10 cellular contexts compared by ENCODE assay signal in genomic region chr10:104824378-104825006, GRCh38.
A peak's percentile ranks its signal among the peaks of the same experiment; 100 is the strongest.
DNase-seq lines count a peak whose midpoint lies in the region; ATAC-seq and TF ChIP-seq lines count a peak whose summit lies in the region.
"Had no signal": no experiment of that assay in that cellular context is flagged by ENCODE, and none has a peak within 500 bp of the region (broad histone marks: within the 10 kb centered on the region; RNA-seq: fewer than 3 reads in every experiment).

No MANE protein-coding gene starts in this region.

- CTCF ChIA-PET in MCF 10A (lab: Yijun Ruan, JAX): no interaction called here

- H3K4me3 ChIP-seq in breast epithelium (no peak overlapping the region), testis (no peak overlapping the region), colonic mucosa (no peak overlapping the region)
- H3K4me3 ChIP-seq: thyroid gland had no signal

- H3K4me1 Mint-ChIP-seq in MCF 10A (ENCODE audit: insufficient read depth, unreplicated experiment): peaks cover 6% of the 10 kb centered on the region

- 36 to 43% methylated on average over 6 of the region's 6 CpGs for WGBS in testis, 2 donors

- H3K4me3 Mint-ChIP-seq in MCF 10A (ENCODE audit: unreplicated experiment): no peak overlapping the region
- H3K4me3 Mint-ChIP-seq: CD4-positive, alpha-beta T cell had no signal

- no peaks in the 10 kb centered on the region for H3K9me3 Mint-ChIP-seq in MCF 10A (ENCODE audit: unreplicated experiment)

- peaks cover 0 to 13% of the 10 kb centered on the region in 2 donors for H3K9me3 ChIP-seq in breast epithelium
- H3K9me3 ChIP-seq in testis: no peaks in the 10 kb centered on the region
- no peaks in the 10 kb centered on the region for H3K9me3 ChIP-seq in colonic mucosa
- H3K9me3 ChIP-seq: thyroid gland had no signal

- no peak overlapping the region for H3K27ac Mint-ChIP-seq in MCF 10A (ENCODE audit: low read depth, unreplicated experiment)
- H3K27ac Mint-ChIP-seq: CD4-positive, alpha-beta T cell had no signal

- H3K36me3 ChIP-seq in breast epithelium (no peaks in the 10 kb centered on the region), testis (ENCODE audit: low read depth, missing control alignments) (no peaks in the 10 kb centered on the region), colonic mucosa (no peaks in the 10 kb centered on the region)
- H3K36me3 ChIP-seq: thyroid gland had no signal

- no peaks in the 10 kb centered on the region for H3K4me1 ChIP-seq in breast epithelium
- H3K4me1 ChIP-seq in testis: no peaks in the 10 kb centered on the region
- H3K4me1 ChIP-seq in colonic mucosa: no peaks in the 10 kb centered on the region
- H3K4me1 ChIP-seq: thyroid gland had no signal

- no peak for ATAC-seq in GM21390 (IDR thresholded peaks at IDR 0.05; ENCODE audit: unreplicated experiment)

- TF ChIP-seq POLR2A in breast epithelium (IDR thresholded peaks at IDR 0.05) (no peak), testis (IDR thresholded peaks at IDR 0.05) (no peak)

- H3K27ac ChIP-seq in breast epithelium (no peak overlapping the region), testis (no peak overlapping the region), colonic mucosa (no peak overlapping the region)
- H3K27ac ChIP-seq: thyroid gland had no signal

- intact Hi-C loops in MCF 10A (cut with micrococcal nuclease) (loop anchor here (1.0 kb wide), 1 partner anchor 15 kb away; no protein-coding TSS in a partner anchor), breast epithelium (cut with DNase I; ENCODE audit: low total_unique reads) (no loop called here), testis (cut with DNase I; ENCODE audit: low total_unique reads) (no loop called here), colonic mucosa (cut with DNase I) (no loop called here)

- no peaks in the 10 kb centered on the region for H3K36me3 Mint-ChIP-seq in MCF 10A (ENCODE audit: insufficient read depth, unreplicated experiment)

- peak; percentile 66 for DNase-seq in MCF 10A (ENCODE audit: unreplicated experiment)
- DNase-seq in breast epithelium (ENCODE audit: low spot score in 2 of 2): no peak
- DNase-seq in RPMI7951 (ENCODE audit: low read depth): peak; percentile 31
- DNase-seq in fibroblast of peridontal ligament (ENCODE audit: extremely low read depth): peak; percentile 7
- peak; percentile 64 for DNase-seq in testis
- no peak for DNase-seq in NCI-H2196 treated with DMSO at 0.1 percent for 48 hours (lab: John Stamatoyannopoulos, UW; ENCODE audit: unreplicated experiment)
- no peak for DNase-seq in colonic mucosa

- H3K27me3 Mint-ChIP-seq in MCF 10A (ENCODE audit: insufficient read depth, unreplicated experiment): no peaks in the 10 kb centered on the region

- no TSS peak for BruUV-seq in MCF 10A (replicated peaks; lab: Mats Ljungman, UMichigan)

- no peak for TF ChIP-seq CTCF in MCF 10A (IDR thresholded peaks at IDR 0.05; ENCODE audit: unreplicated experiment)
- TF ChIP-seq CTCF in breast epithelium (IDR thresholded peaks at IDR 0.05): no peak
- TF ChIP-seq CTCF in testis (IDR thresholded peaks at IDR 0.05): no peak
- no peak for TF ChIP-seq CTCF in colonic mucosa (IDR thresholded peaks at IDR 0.05)

- H3K27me3 ChIP-seq in breast epithelium (no peaks in the 10 kb centered on the region), testis (no peaks in the 10 kb centered on the region), colonic mucosa (no peaks in the 10 kb centered on the region)
- H3K27me3 ChIP-seq: thyroid gland had no signal

- H3K9ac ChIP-seq in colonic mucosa (ENCODE audit: low read depth in 2 of 2, low read length in 2 of 2): no peak overlapping the region

- POLR2A ChIA-PET in MCF 10A (lab: Yijun Ruan, JAX): no interaction called here

Comparison
In these comparisons a context has a peak if more than half of its experiments do, and no peak if none do; other contexts are left out.
1. DNase-seq: peak in MCF 10A (single experiment), RPMI7951 (single experiment), fibroblast of peridontal ligament (single experiment) and testis (single experiment); none in breast epithelium (0 of 2), NCI-H2196 treated with DMSO at 0.1 percent for 48 hours (single experiment) and colonic mucosa (single experiment).